In genomic region chr6:152223622-152224021, GRCh38 we compare ENCODE assay signal across 12 cellular contexts.
"Had no signal": no experiment of that assay in that cellular context is flagged by ENCODE, and none has a peak within 500 bp of the region (broad histone marks: within the 10 kb centered on the region; RNA-seq: fewer than 3 reads in every experiment).

No MANE protein-coding gene starts in this region.

- H3K4me1 ChIP-seq: lower lobe of right lung, psoas muscle had no signal

- DNase-seq: activated CD4-positive, alpha-beta memory T cell treated with anti-CD3 and anti-CD28 coated beads for 36 hours; activated effector memory CD4-positive, alpha-beta T cell treated with anti-CD3 and anti-CD28 coated beads, Interleukin-2, amount 50 U/mL, for 16 hours; activated T-cell treated with anti-CD3 and anti-CD28 coated beads, Interleukin-2, amount 50 U/mL, for 24 hours; amniotic stem cell; foreskin fibroblast; glutamatergic neuron; left cardiac atrium; lower lobe of right lung; psoas muscle; T-helper 9 cell had no signal

- H3K4me3 ChIP-seq: lower lobe of right lung, psoas muscle had no signal

- H3K27me3 Mint-ChIP-seq: activated CD4-positive, alpha-beta memory T cell treated with anti-CD3 and anti-CD28 coated beads for 36 hours; activated naive CD8-positive, alpha-beta T cell; activated T-cell treated with anti-CD3 and anti-CD28 coated beads, Interleukin-2, amount 50 U/mL, for 24 hours had no signal

- H3K27ac Mint-ChIP-seq: activated CD4-positive, alpha-beta memory T cell treated with anti-CD3 and anti-CD28 coated beads for 36 hours; activated naive CD8-positive, alpha-beta T cell; activated T-cell treated with anti-CD3 and anti-CD28 coated beads, Interleukin-2, amount 50 U/mL, for 24 hours had no signal

- H3K4me3 Mint-ChIP-seq: activated CD4-positive, alpha-beta memory T cell treated with anti-CD3 and anti-CD28 coated beads for 36 hours; activated naive CD8-positive, alpha-beta T cell; activated T-cell treated with anti-CD3 and anti-CD28 coated beads, Interleukin-2, amount 50 U/mL, for 24 hours had no signal

- ATAC-seq: left cardiac atrium, lower lobe of right lung, psoas muscle, sciatic nerve had no signal

- H3K27ac ChIP-seq: lower lobe of right lung, psoas muscle had no signal
